8 cellular contexts compared by ENCODE assay signal in the genomic region with DNA sequence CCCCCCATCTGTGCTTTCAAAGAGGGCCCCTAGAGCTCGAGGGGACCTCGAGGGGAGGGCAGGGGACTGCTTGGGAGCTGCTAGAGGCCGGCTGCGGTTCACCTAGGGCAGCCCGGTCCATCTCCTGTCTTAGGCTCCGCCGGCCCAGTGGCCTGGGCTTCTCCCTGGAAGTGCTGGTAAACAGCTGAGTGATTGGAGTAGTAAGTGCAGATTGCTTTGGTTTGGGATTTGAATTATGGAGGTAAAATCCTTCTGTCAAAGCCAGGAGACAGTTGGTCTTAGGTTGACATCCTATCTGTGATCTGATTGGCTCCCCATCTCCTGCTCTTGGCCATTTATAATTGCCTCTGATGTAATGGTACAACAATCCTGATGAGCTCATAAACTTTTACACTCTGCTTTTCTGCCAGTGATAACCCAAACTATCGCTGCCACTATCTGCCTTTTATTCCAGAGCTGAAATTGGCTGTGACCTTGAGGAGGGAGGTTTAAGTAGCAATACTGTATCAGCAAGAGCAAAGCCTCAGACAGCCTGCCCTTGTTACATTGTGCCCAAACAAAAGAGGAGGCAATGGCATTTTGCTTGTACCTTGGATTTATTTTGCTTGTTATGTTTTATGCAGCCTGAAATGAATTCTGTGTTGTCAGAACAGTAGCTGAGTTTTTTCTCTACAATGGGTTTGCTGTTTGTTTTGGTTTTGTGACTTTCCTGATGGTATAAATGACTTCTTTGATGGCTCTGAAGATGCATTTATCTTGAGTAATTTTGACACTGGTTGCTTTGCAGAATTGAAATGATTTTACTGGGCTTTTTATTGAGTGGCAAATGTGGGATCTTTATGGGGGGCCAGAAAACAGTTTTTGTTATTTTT. TPM values are rescaled to one million over a fixed set of nuclear protein-coding genes. Genes with fewer than 3 reads are reported as not detected.
DNase-seq lines count a peak whose midpoint lies in the region; ATAC-seq and TF ChIP-seq lines count a peak whose summit lies in the region.

No MANE protein-coding gene starts in this region.

- H3K36me3 ChIP-seq in MM.1S (replicated peaks; ENCODE audit: insufficient read depth, low read length): no peaks in the 10 kb centered on the region

- H3K9me2 ChIP-seq in MM.1S (replicated peaks; ENCODE audit: insufficient read depth, low read length): no peaks in the 10 kb centered on the region

- H3K27ac Mint-ChIP-seq in type B pancreatic cell: no peak overlapping the region

- H3F3A ChIP-seq in MM.1S (ENCODE audit: insufficient read depth, low read length): peaks cover 72% of the 10 kb centered on the region

- peaks cover 18% of the 10 kb centered on the region for H3K4me1 Mint-ChIP-seq in type B pancreatic cell (ENCODE audit: unreplicated experiment)

- no peaks in the 10 kb centered on the region for H3K27me3 Mint-ChIP-seq in type B pancreatic cell

- H3K9me3 ChIP-seq in MM.1S (replicated peaks; ENCODE audit: insufficient read depth, low read length): no peaks in the 10 kb centered on the region

- peak overlapping the region; percentile 84 for H3K27ac ChIP-seq in MM.1S (ENCODE audit: low read length)

- DNase-seq in activated CD8-positive, alpha-beta memory T cell treated with anti-CD3 and anti-CD28 coated beads for 24 hours: peak; percentile 83
- no peak for DNase-seq in activated CD8-positive, alpha-beta memory T cell treated with anti-CD3 and anti-CD28 coated beads, Interleukin-2, amount 50 U/mL, for 4 hours
- DNase-seq in MM.1S: peak; percentile 86
- DNase-seq in RPMI8226: peak; percentile 81
- DNase-seq in anterior cingulate cortex (lab: John Stamatoyannopoulos, UW): peak in 42 of 58 donors; percentile 6 to 82 (median 30)
- DNase-seq in left cardiac atrium: peak; percentile 44
- DNase-seq in pons (ENCODE audit: low spot score): peak; percentile 94
- no peak for DNase-seq in type B pancreatic cell (ENCODE audit: extremely low spot score, unreplicated experiment)

- H3K4me2 ChIP-seq in MM.1S (ENCODE audit: low read depth, low read length): peak overlapping the region; percentile 85

- peaks cover 45% of the 10 kb centered on the region for H3K4me1 ChIP-seq in MM.1S (ENCODE audit: low read length)

- H3K4me3 ChIP-seq in MM.1S (ENCODE audit: low read length): peak overlapping the region; percentile 70

- H3K36me3 Mint-ChIP-seq in type B pancreatic cell: no peaks in the 10 kb centered on the region

- intact Hi-C loops in left cardiac atrium (cut with DNase I): loop anchor here in 1 of 2 donors (5.0 kb wide), 1 partner anchor 89 kb away; a partner anchor contains a TSS

- peak; percentile 25 to 66 for ATAC-seq in left cardiac atrium

- H3K4me3 Mint-ChIP-seq in type B pancreatic cell: no peak overlapping the region

- no peaks in the 10 kb centered on the region for H3K9me3 Mint-ChIP-seq in type B pancreatic cell

- no peaks in the 10 kb centered on the region for H4K20me1 ChIP-seq in MM.1S (ENCODE audit: insufficient read depth, low read length)

- H3K27me3 ChIP-seq in MM.1S (replicated peaks; ENCODE audit: insufficient read depth, low read length): no peaks in the 10 kb centered on the region

- H3K9ac ChIP-seq in MM.1S (ENCODE audit: low read length): peak overlapping the region; percentile 91

- TF ChIP-seq CTCF in MM.1S (IDR thresholded peaks at IDR 0.05; ENCODE audit: low read length) (no peak), type B pancreatic cell (conservative IDR thresholded peaks at IDR 0.05) (no peak)

- H3K79me2 ChIP-seq in MM.1S (ENCODE audit: low read length): peaks cover 84% of the 10 kb centered on the region

- H2AFZ ChIP-seq in MM.1S (ENCODE audit: low read length): no peak overlapping the region

RNA-seq across cellular contexts. Expression of a gene that starts 2.4 kb away (rescaled TPM):
- total RNA-seq in left cardiac atrium (10 to 100 TPM; 34.5 to 38.5 TPM), type B pancreatic cell (ENCODE audit: low replicate concordance) (106 and 121 TPM in 2 replicates)

Comparison
In these comparisons a context has a peak if more than half of its experiments do, and no peak if none do; other contexts are left out.
1. DNase-seq: peak in activated CD8-positive, alpha-beta memory T cell treated with anti-CD3 and anti-CD28 coated beads for 24 hours (single experiment), MM.1S (single experiment), RPMI8226 (single experiment), anterior cingulate cortex (42 of 58), left cardiac atrium (single experiment) and pons (single experiment); none in activated CD8-positive, alpha-beta memory T cell treated with anti-CD3 and anti-CD28 coated beads, Interleukin-2, amount 50 U/mL, for 4 hours (single experiment) and type B pancreatic cell (single experiment).